1 cellular context compared by ENCODE assay signal in genomic region chr12:8562310-8562709, GRCh38.
TF ChIP-seq lines count a peak whose summit lies in the region.

No MANE protein-coding gene starts in this region.

TF ChIP-seq in GM12878, 131 proteins besides CTCF, POLR2A, EP300 and RAD21:
- no peak for TF ChIP-seq MXI1 (IDR thresholded peaks at IDR 0.05; ENCODE audit: low read depth, low read length)
- TF ChIP-seq ZSCAN29 (IDR thresholded peaks at IDR 0.05), result no peak
- no peak for TF ChIP-seq MLLT1 (IDR thresholded peaks at IDR 0.05)
- TF ChIP-seq, protein P1, sequence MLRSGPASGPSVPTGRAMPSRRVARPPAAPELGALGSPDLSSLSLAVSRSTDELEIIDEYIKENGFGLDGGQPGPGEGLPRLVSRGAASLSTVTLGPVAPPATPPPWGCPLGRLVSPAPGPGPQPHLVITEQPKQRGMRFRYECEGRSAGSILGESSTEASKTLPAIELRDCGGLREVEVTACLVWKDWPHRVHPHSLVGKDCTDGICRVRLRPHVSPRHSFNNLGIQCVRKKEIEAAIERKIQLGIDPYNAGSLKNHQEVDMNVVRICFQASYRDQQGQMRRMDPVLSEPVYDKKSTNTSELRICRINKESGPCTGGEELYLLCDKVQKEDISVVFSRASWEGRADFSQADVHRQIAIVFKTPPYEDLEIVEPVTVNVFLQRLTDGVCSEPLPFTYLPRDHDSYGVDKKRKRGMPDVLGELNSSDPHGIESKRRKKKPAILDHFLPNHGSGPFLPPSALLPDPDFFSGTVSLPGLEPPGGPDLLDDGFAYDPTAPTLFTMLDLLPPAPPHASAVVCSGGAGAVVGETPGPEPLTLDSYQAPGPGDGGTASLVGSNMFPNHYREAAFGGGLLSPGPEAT (IDR thresholded peaks at IDR 0.05; ENCODE audit: low read depth), result no peak
- no peak for TF ChIP-seq MYB (IDR thresholded peaks at IDR 0.05; ENCODE audit: borderline replicate concordance, low read depth, low read length)
- no peak for TF ChIP-seq EGR1 (IDR thresholded peaks at IDR 0.05; ENCODE audit: borderline replicate concordance in 1 of 2, low read depth in 2 of 2, low read length in 2 of 2)
- TF ChIP-seq CBX5 (IDR thresholded peaks at IDR 0.05; ENCODE audit: low read depth), result no peak
- TF ChIP-seq NFIC (IDR thresholded peaks at IDR 0.05; ENCODE audit: low read depth, low read length), result no peak
- TF ChIP-seq POLR2AphosphoS2 (IDR thresholded peaks at IDR 0.05; ENCODE audit: low read depth, low read length), result no peak
- TF ChIP-seq BRCA1 (IDR thresholded peaks at IDR 0.05; ENCODE audit: low read depth, low read length), result no peak
- TF ChIP-seq GATAD2B (conservative IDR thresholded peaks at IDR 0.05; ENCODE audit: low read depth), result no peak
- no peak for TF ChIP-seq SKIL (IDR thresholded peaks at IDR 0.05; ENCODE audit: low read depth, poor library complexity, severe bottlenecking)
- no peak for TF ChIP-seq SUZ12 (IDR thresholded peaks at IDR 0.05; ENCODE audit: unreplicated experiment)
- TF ChIP-seq SMAD1 (IDR thresholded peaks at IDR 0.05; ENCODE audit: low read depth, partially characterized antibody), result no peak
- no peak for TF ChIP-seq RUNX3 (IDR thresholded peaks at IDR 0.05; ENCODE audit: low read length)
- TF ChIP-seq JUNB (IDR thresholded peaks at IDR 0.05), result no peak
